Comparison of ENCODE assay signal across 16 cellular contexts in the genomic region with DNA sequence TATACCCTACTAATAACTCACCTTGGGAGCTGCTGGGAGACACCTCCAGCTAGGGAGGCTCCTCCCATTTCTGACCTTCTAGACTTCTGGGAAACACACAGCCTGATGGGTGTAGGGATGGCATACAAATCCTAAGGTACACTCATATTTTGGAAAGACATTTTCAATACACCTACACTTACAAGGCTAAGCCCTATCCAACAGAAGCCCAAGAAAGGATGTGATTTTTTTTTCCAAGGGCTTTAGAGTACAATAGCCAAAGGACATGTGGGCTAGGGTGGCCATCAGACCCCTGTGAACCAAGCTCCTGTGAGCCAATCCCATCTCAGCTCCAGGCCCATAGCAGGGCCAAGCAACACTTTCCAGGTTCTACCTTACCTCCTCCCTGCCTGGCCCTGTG.
"Had no signal": no experiment of that assay in that cellular context is flagged by ENCODE, and none has a peak within 500 bp of the region (broad histone marks: within the 10 kb centered on the region; RNA-seq: fewer than 3 reads in every experiment).

No MANE protein-coding gene starts in this region.

- H3K4me3 Mint-ChIP-seq: activated CD4-positive, alpha-beta T cell treated with anti-CD3 and anti-CD28 coated beads, Interleukin-2, amount 10 ng/mL, durations not matched to agents 7 days and 5 days; activated T-helper 1 cell treated with anti-CD3 and anti-CD28 coated beads, Interleukin-12 subunit alpha, Interleukin-12 subunit beta, Interleukin-2, Interleukin-4 antibody, amounts not matched to agents 30 ng/mL and 10 ng/mL and 1 ng/mL, durations not matched to agents 14 hours and 24 hours and 36 hours; naive B cell; stimulated activated naive CD8-positive, alpha-beta T cell treated with anti-CD3 and anti-CD28 coated beads, Interleukin-15, Interleukin-2, amounts not matched to agents 100 ng/mL and 50 ng/mL, for 24 hours had no signal

- H3K27me3 Mint-ChIP-seq: activated CD4-positive, alpha-beta T cell treated with anti-CD3 and anti-CD28 coated beads, Interleukin-2, amount 10 ng/mL, durations not matched to agents 7 days and 5 days; naive B cell; stimulated activated naive CD8-positive, alpha-beta T cell treated with anti-CD3 and anti-CD28 coated beads, Interleukin-15, Interleukin-2, amounts not matched to agents 100 ng/mL and 50 ng/mL, for 24 hours had no signal

- DNase-seq: activated CD4-positive, alpha-beta T cell treated with anti-CD3 and anti-CD28 coated beads, Interleukin-2, amount 10 ng/mL, durations not matched to agents 7 days and 5 days; activated CD8-positive, alpha-beta memory T cell treated with anti-CD3 and anti-CD28 coated beads, Interleukin-2, amount 50 U/mL, for 48 hours; activated gamma-delta T cell treated with Interleukin-2 at 50 U/mL for 16 hours; adrenal gland; cerebellar nuclear complex; effector CD8-positive, alpha-beta T cell; hippocampal formation; kidney; left lung; naive B cell; ovary; psoas muscle; right cardiac atrium had no signal

- H3K9me3 Mint-ChIP-seq: activated CD4-positive, alpha-beta T cell treated with anti-CD3 and anti-CD28 coated beads, Interleukin-2, amount 10 ng/mL, durations not matched to agents 7 days and 5 days; activated naive CD4-positive, alpha-beta T cell treated with anti-CD3 and anti-CD28 coated beads, Interleukin-2, amount 50 U/mL, for 72 hours; activated T-helper 1 cell treated with anti-CD3 and anti-CD28 coated beads, Interleukin-12 subunit alpha, Interleukin-12 subunit beta, Interleukin-2, Interleukin-4 antibody, amounts not matched to agents 30 ng/mL and 10 ng/mL and 1 ng/mL, durations not matched to agents 14 hours and 24 hours and 36 hours; naive B cell; stimulated activated naive CD8-positive, alpha-beta T cell treated with anti-CD3 and anti-CD28 coated beads, Interleukin-15, Interleukin-2, amounts not matched to agents 100 ng/mL and 50 ng/mL, for 24 hours had no signal

- H3K27ac Mint-ChIP-seq: activated CD4-positive, alpha-beta T cell treated with anti-CD3 and anti-CD28 coated beads, Interleukin-2, amount 10 ng/mL, durations not matched to agents 7 days and 5 days; activated T-helper 1 cell treated with anti-CD3 and anti-CD28 coated beads, Interleukin-12 subunit alpha, Interleukin-12 subunit beta, Interleukin-2, Interleukin-4 antibody, amounts not matched to agents 30 ng/mL and 10 ng/mL and 1 ng/mL, durations not matched to agents 14 hours and 24 hours and 36 hours; naive B cell had no signal

- ATAC-seq: right cardiac atrium had no signal
